ENCODE assay signal across 14 cellular contexts in genomic region chr20:40275738-40276137, GRCh38.
DNase-seq lines count a peak whose midpoint lies in the region; ATAC-seq and TF ChIP-seq lines count a peak whose summit lies in the region.
"Had no signal": no experiment of that assay in that cellular context is flagged by ENCODE, and none has a peak within 500 bp of the region (broad histone marks: within the 10 kb centered on the region; RNA-seq: fewer than 3 reads in every experiment).

No MANE protein-coding gene starts in this region.

- peak overlapping the region; percentile 12 to 75 (median 72) for H3K27ac Mint-ChIP-seq in nephron
- H3K27ac Mint-ChIP-seq: CD8-positive, alpha-beta T cell had no signal

- H3K9me3 Mint-ChIP-seq in nephron: no peaks in the 10 kb centered on the region
- H3K9me3 Mint-ChIP-seq: CD8-positive, alpha-beta T cell had no signal

- peaks cover 28% of the 10 kb centered on the region for H3K4me1 ChIP-seq in ectodermal cell (ENCODE audit: control insufficient read depth, insufficient read depth, low read length)
- H3K4me1 ChIP-seq: HAP-1 had no signal

- H3K36me3 ChIP-seq in ectodermal cell (ENCODE audit: control insufficient read depth, insufficient read depth, low read length): no peaks in the 10 kb centered on the region
- H3K36me3 ChIP-seq: HAP-1 had no signal

- no peak for ATAC-seq in HG03520 (IDR thresholded peaks at IDR 0.05; ENCODE audit: unreplicated experiment)
- no peak for ATAC-seq in HG02798 (IDR thresholded peaks at IDR 0.05; ENCODE audit: poor library complexity, unreplicated experiment)
- ATAC-seq in HG03097 (IDR thresholded peaks at IDR 0.05; ENCODE audit: low FRiP score, unreplicated experiment): no peak
- ATAC-seq: CD8-positive, alpha-beta T cell had no signal

- H3K4me3 ChIP-seq in ectodermal cell (ENCODE audit: insufficient read depth, low read depth, low read length): no peak overlapping the region
- H3K4me3 ChIP-seq: HAP-1, PC-9 had no signal

- no peaks in the 10 kb centered on the region for H3K27me3 ChIP-seq in ectodermal cell (ENCODE audit: control insufficient read depth, insufficient read depth, low read length, poor library complexity, severe bottlenecking)

- TF ChIP-seq CTCF in nephron (IDR thresholded peaks at IDR 0.05; ENCODE audit: unreplicated experiment in 3 of 3): no peak

- 58 to 71% methylated on average over 10 of the region's 10 CpGs for WGBS in ectodermal cell, 2 experiments

- DNase-seq in NCI-H82 (lab: John Stamatoyannopoulos, UW) (peak; percentile 93), GOT3 (lab: John Stamatoyannopoulos, UW) (no peak)
- DNase-seq: CD8-positive, alpha-beta T cell; KBM-7; NCI-H1436 treated with DMSO at 0.1 percent for 48 hours; NCI-H226; NCI-H526 treated with DMSO at 0.1 percent for 48 hours; PC-9 had no signal

- no peaks in the 10 kb centered on the region for H3K9me3 ChIP-seq in ectodermal cell (ENCODE audit: control insufficient read depth, low read length)
- H3K9me3 ChIP-seq: HAP-1 had no signal

- no peak overlapping the region for H3K4me3 Mint-ChIP-seq in nephron
- H3K4me3 Mint-ChIP-seq: CD8-positive, alpha-beta T cell had no signal

- peak overlapping the region; percentile 74 for H3K27ac ChIP-seq in ectodermal cell (ENCODE audit: insufficient read depth, low read depth, low read length, poor library complexity, severe bottlenecking)
- H3K27ac ChIP-seq: PC-9 had no signal

- peaks cover 33% of the 10 kb centered on the region for H3K4me1 Mint-ChIP-seq in nephron

- no peaks in the 10 kb centered on the region for H3K36me3 Mint-ChIP-seq in nephron (ENCODE audit: low read depth)
- H3K36me3 Mint-ChIP-seq: CD8-positive, alpha-beta T cell had no signal

- H3K27me3 Mint-ChIP-seq in nephron (ENCODE audit: low read depth): peaks cover 18% of the 10 kb centered on the region
